ENCODE assay signal across 17 cellular contexts in genomic region chr7:1226155-1226901, GRCh38. TPM values are rescaled to one million over a fixed set of nuclear protein-coding genes. Genes with fewer than 3 reads are reported as not detected.
DNase-seq lines count a peak whose midpoint lies in the region; ATAC-seq and TF ChIP-seq lines count a peak whose summit lies in the region.
"Had no signal": no experiment of that assay in that cellular context is flagged by ENCODE, and none has a peak within 500 bp of the region (broad histone marks: within the 10 kb centered on the region; RNA-seq: fewer than 3 reads in every experiment).

No MANE protein-coding gene starts in this region.

- no peak for TF ChIP-seq CTCF in hepatocyte (IDR thresholded peaks at IDR 0.05; ENCODE audit: poor library complexity)
- no peak for TF ChIP-seq CTCF in GM10248 (IDR thresholded peaks at IDR 0.05; ENCODE audit: control extremely low read depth, extremely low read depth, low read depth, missing control alignments)

- H3K36me3 Mint-ChIP-seq in stimulated activated naive CD8-positive, alpha-beta T cell treated with anti-CD3 and anti-CD28 coated beads, Interleukin-15, Interleukin-2, amounts not matched to agents 100 ng/mL and 50 ng/mL, for 24 hours (ENCODE audit: low read depth) = no peaks in the 10 kb centered on the region
- H3K36me3 Mint-ChIP-seq: immature natural killer cell had no signal

- 12% methylated on average over 23 of the region's 23 CpGs for WGBS in hepatocyte (ENCODE audit: low lambda C conversion rate, missing lambda C conversion rate)

- CTCF ChIA-PET in GM10248 (lab: Yijun Ruan, JAX) = interaction anchor here (0.7 to 7.3 kb wide), 6 partner anchors 8 to 248 kb away, joined by 3 to 43 read pairs (median 6); no protein-coding TSS in a partner anchor

- H3K4me2 ChIP-seq in hepatocyte = peak overlapping the region; percentile 20

- H3K27ac ChIP-seq in hepatocyte = no peak overlapping the region
- H3K27ac ChIP-seq: gastroesophageal sphincter had no signal

- no peak overlapping the region for H3K4me3 ChIP-seq in NT2/D1 (ENCODE audit: insufficient read length, low read depth)
- no peak overlapping the region for H3K4me3 ChIP-seq in hepatocyte
- H3K4me3 ChIP-seq: gastroesophageal sphincter, lung had no signal

- H3K36me3 ChIP-seq in NT2/D1 (ENCODE audit: insufficient read depth, insufficient read length, low read length) (no peaks in the 10 kb centered on the region), hepatocyte (replicated peaks; ENCODE audit: insufficient read depth, low read depth) (no peaks in the 10 kb centered on the region)
- H3K36me3 ChIP-seq: gastroesophageal sphincter had no signal

- no peaks in the 10 kb centered on the region for H4K20me1 ChIP-seq in hepatocyte (ENCODE audit: insufficient read depth, poor library complexity, severe bottlenecking)

- H3K9ac ChIP-seq in NT2/D1 (ENCODE audit: insufficient read length, low read depth) = peak overlapping the region; percentile 32

- peak overlapping the region; percentile 24 for H3K27ac Mint-ChIP-seq in stimulated activated naive CD8-positive, alpha-beta T cell treated with anti-CD3 and anti-CD28 coated beads, Interleukin-15, Interleukin-2, amounts not matched to agents 100 ng/mL and 50 ng/mL, for 24 hours
- H3K27ac Mint-ChIP-seq in stimulated activated naive CD8-positive, alpha-beta T cell treated with anti-CD3 and anti-CD28 coated beads, Interleukin-15, amount 100 ng/mL, for 72 hours = no peak overlapping the region

- POLR2A ChIA-PET in GM10248 (lab: Yijun Ruan, JAX) = no interaction called here

- peaks cover 94% of the 10 kb centered on the region for H3K27me3 ChIP-seq in NT2/D1 (ENCODE audit: insufficient read depth, insufficient read length)
- H3K27me3 ChIP-seq in hepatocyte = peaks cover 95% of the 10 kb centered on the region

- no peak overlapping the region for H2AFZ ChIP-seq in hepatocyte

- no peak for ATAC-seq in stimulated activated naive CD8-positive, alpha-beta T cell treated with anti-CD3 and anti-CD28 coated beads, Interleukin-15, amount 100 ng/mL, for 72 hours
- ATAC-seq: gastroesophageal sphincter had no signal

- H3K27me3 Mint-ChIP-seq in stimulated activated naive CD8-positive, alpha-beta T cell treated with anti-CD3 and anti-CD28 coated beads, Interleukin-15, Interleukin-2, amounts not matched to agents 100 ng/mL and 50 ng/mL, for 24 hours = peaks cover 66% of the 10 kb centered on the region
- peaks cover 88% of the 10 kb centered on the region for H3K27me3 Mint-ChIP-seq in stimulated activated naive CD8-positive, alpha-beta T cell treated with anti-CD3 and anti-CD28 coated beads, Interleukin-15, amount 100 ng/mL, for 72 hours

- DNase-seq in stimulated activated naive CD8-positive, alpha-beta T cell treated with anti-CD3 and anti-CD28 coated beads, Interleukin-15, amount 100 ng/mL, for 72 hours = no peak
- DNase-seq in NT2/D1 (ENCODE audit: low read depth, low spot score) (no peak), hepatocyte (ENCODE audit: low spot score) (no peak), HUDEP-2 (lab: John Stamatoyannopoulos, UW; ENCODE audit: unreplicated experiment in 76 of 76) (no peak), NCI-H1092 treated with DMSO at 0.1 percent for 48 hours (lab: John Stamatoyannopoulos, UW) (no peak), EL (no peak), GM10248 (ENCODE audit: extremely low spot score) (no peak)
- DNase-seq: NCI-H1694 had no signal

- H3K4me3 Mint-ChIP-seq in stimulated activated naive CD8-positive, alpha-beta T cell treated with anti-CD3 and anti-CD28 coated beads, Interleukin-15, Interleukin-2, amounts not matched to agents 100 ng/mL and 50 ng/mL, for 24 hours = no peak overlapping the region
- H3K4me3 Mint-ChIP-seq in stimulated activated naive CD8-positive, alpha-beta T cell treated with anti-CD3 and anti-CD28 coated beads, Interleukin-15, amount 100 ng/mL, for 72 hours = no peak overlapping the region

- no peaks in the 10 kb centered on the region for H3K9me2 ChIP-seq in hepatocyte (replicated peaks; ENCODE audit: insufficient read depth)

- H3K4me1 ChIP-seq in NT2/D1 (ENCODE audit: insufficient read depth, insufficient read length) (peaks cover 24% of the 10 kb centered on the region), hepatocyte (ENCODE audit: insufficient read depth) (peaks cover 6% of the 10 kb centered on the region)

- no peaks in the 10 kb centered on the region for H3K79me2 ChIP-seq in hepatocyte

- H3K9me3 ChIP-seq in NT2/D1 (ENCODE audit: insufficient read depth, low read length) = no peaks in the 10 kb centered on the region
- H3K9me3 ChIP-seq in hepatocyte (ENCODE audit: low read depth) = no peaks in the 10 kb centered on the region
- H3K9me3 ChIP-seq: gastroesophageal sphincter had no signal

- H3K9me3 Mint-ChIP-seq in stimulated activated naive CD8-positive, alpha-beta T cell treated with anti-CD3 and anti-CD28 coated beads, Interleukin-15, Interleukin-2, amounts not matched to agents 100 ng/mL and 50 ng/mL, for 24 hours = no peaks in the 10 kb centered on the region
- no peaks in the 10 kb centered on the region for H3K9me3 Mint-ChIP-seq in stimulated activated naive CD8-positive, alpha-beta T cell treated with anti-CD3 and anti-CD28 coated beads, Interleukin-15, amount 100 ng/mL, for 72 hours
- H3K9me3 Mint-ChIP-seq: immature natural killer cell had no signal

- peaks cover 13% of the 10 kb centered on the region for H3K4me1 Mint-ChIP-seq in stimulated activated naive CD8-positive, alpha-beta T cell treated with anti-CD3 and anti-CD28 coated beads, Interleukin-15, Interleukin-2, amounts not matched to agents 100 ng/mL and 50 ng/mL, for 24 hours (ENCODE audit: low read depth)
- peaks cover 26% of the 10 kb centered on the region for H3K4me1 Mint-ChIP-seq in stimulated activated naive CD8-positive, alpha-beta T cell treated with anti-CD3 and anti-CD28 coated beads, Interleukin-15, amount 100 ng/mL, for 72 hours
- H3K4me1 Mint-ChIP-seq: immature natural killer cell had no signal

RNA-seq across cellular contexts. Expression of gene UNCX, which starts 6.3 kb away (rescaled TPM):
- total RNA-seq in hepatocyte = not detected in 2 replicates
- polyA plus RNA-seq in hepatocyte = not detected in 2 replicates
- total RNA-seq: gastroesophageal sphincter, HT1080, lung, NCI-H460, PC-3, SK-MEL-5, subcutaneous adipose tissue had no signal
- polyA plus RNA-seq: immature natural killer cell, lung had no signal
